ENCODE assay signal across 29 cellular contexts in the genomic region with DNA sequence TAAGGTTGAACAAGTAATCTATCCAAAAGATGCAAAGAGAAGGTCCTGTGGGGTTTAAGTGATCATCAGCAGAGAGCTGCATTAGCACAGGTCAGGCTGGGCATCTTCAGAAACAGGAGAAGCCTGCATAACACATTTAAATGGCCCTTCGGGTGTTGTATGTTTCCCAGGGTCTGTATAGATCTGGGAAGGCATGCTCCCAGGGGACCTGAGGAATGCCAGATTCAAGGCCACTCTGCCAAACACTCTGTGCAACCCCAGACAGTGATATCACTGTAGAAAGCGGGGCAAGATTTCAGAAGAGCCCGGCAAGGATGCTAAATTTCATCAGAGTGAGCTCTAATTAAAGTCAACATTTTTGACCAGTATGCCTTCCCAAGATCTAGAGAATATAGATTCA.
"Had no signal": no experiment of that assay in that cellular context is flagged by ENCODE, and none has a peak within 500 bp of the region (broad histone marks: within the 10 kb centered on the region; RNA-seq: fewer than 3 reads in every experiment).

No MANE protein-coding gene starts in this region.

- H3K27ac Mint-ChIP-seq: activated CD4-positive, alpha-beta memory T cell treated with anti-CD3 and anti-CD28 coated beads for 36 hours; activated CD4-positive, alpha-beta T cell treated with anti-CD3 and anti-CD28 coated beads, Interleukin-2, amount 10 ng/mL, durations not matched to agents 7 days and 5 days; activated naive CD4-positive, alpha-beta T cell treated with anti-CD3 and anti-CD28 coated beads, Interleukin-2, amount 50 U/mL, for 72 hours; activated naive CD8-positive, alpha-beta T cell treated with anti-CD3 and anti-CD28 coated beads, Interleukin-2, amount 50 U/mL, for 24 hours; T-cell had no signal

- H3K27ac ChIP-seq: SK-N-MC, VCaP had no signal

- DNase-seq: activated CD4-positive, alpha-beta memory T cell treated with anti-CD3 and anti-CD28 coated beads for 36 hours; activated CD4-positive, alpha-beta T cell treated with anti-CD3 and anti-CD28 coated beads, Interleukin-2, amount 10 ng/mL, durations not matched to agents 7 days and 5 days; activated CD4-positive, CD25-positive, alpha-beta regulatory T cell; activated CD8-positive, alpha-beta memory T cell treated with anti-CD3 and anti-CD28 coated beads for 24 hours; activated effector memory CD4-positive, alpha-beta T cell treated with anti-CD3 and anti-CD28 coated beads, Interleukin-2, amount 50 U/mL, for 16 hours; activated naive CD4-positive, alpha-beta T cell treated with Interleukin-2 at 50 U/mL for 16 hours; activated naive CD8-positive, alpha-beta T cell treated with anti-CD3 and anti-CD28 coated beads, Interleukin-2, amount 50 U/mL, for 24 hours; activated T-cell treated with anti-CD3 and anti-CD28 coated beads, Interleukin-2, amount 50 U/mL, for 4 hours; amniotic stem cell; Karpas-422; MM.1S; NCI-H1417 treated with DMSO at 0.1 percent for 48 hours; NCI-H1694; NCI-H2029; NCI-H2171; NCI-H2227 treated with DMSO at 0.1 percent for 48 hours; NCI-H446 treated with DMSO at 0.1 percent for 48 hours; NCI-H524 treated with DMSO at 0.1 percent for 48 hours; NCI-H748 treated with DMSO at 0.1 percent for 48 hours; PC-3; SHP77 treated with DMSO at 0.1 percent for 48 hours; T-cell; T-helper 2 cell; T1000 had no signal

- H3K4me3 ChIP-seq: SK-N-MC had no signal

- H3K9me3 Mint-ChIP-seq: activated CD4-positive, alpha-beta memory T cell treated with anti-CD3 and anti-CD28 coated beads for 36 hours; activated CD4-positive, alpha-beta T cell treated with anti-CD3 and anti-CD28 coated beads, Interleukin-2, amount 10 ng/mL, durations not matched to agents 7 days and 5 days; activated naive CD4-positive, alpha-beta T cell treated with anti-CD3 and anti-CD28 coated beads, Interleukin-2, amount 50 U/mL, for 72 hours; activated naive CD8-positive, alpha-beta T cell treated with anti-CD3 and anti-CD28 coated beads, Interleukin-2, amount 50 U/mL, for 24 hours; activated T-cell treated with anti-CD3 and anti-CD28 coated beads, Interleukin-2, amount 50 U/mL, for 4 hours; central memory CD8-positive, alpha-beta T cell; T-cell had no signal

- H3K4me1 Mint-ChIP-seq: activated CD4-positive, alpha-beta T cell treated with anti-CD3 and anti-CD28 coated beads, Interleukin-2, amount 10 ng/mL, durations not matched to agents 7 days and 5 days; activated naive CD8-positive, alpha-beta T cell treated with anti-CD3 and anti-CD28 coated beads, Interleukin-2, amount 50 U/mL, for 24 hours; central memory CD8-positive, alpha-beta T cell; T-cell had no signal

- H3K27me3 Mint-ChIP-seq: brain had no signal

- ATAC-seq: activated naive CD4-positive, alpha-beta T cell treated with anti-CD3 and anti-CD28 coated beads, Interleukin-2, amount 50 U/mL, for 72 hours; activated naive CD8-positive, alpha-beta T cell treated with anti-CD3 and anti-CD28 coated beads, Interleukin-2, amount 50 U/mL, for 24 hours; activated T-cell treated with anti-CD3 and anti-CD28 coated beads, Interleukin-2, amount 50 U/mL, for 4 hours; PC-3; T-cell had no signal

- H3K36me3 Mint-ChIP-seq: activated CD4-positive, alpha-beta memory T cell treated with anti-CD3 and anti-CD28 coated beads for 36 hours; activated naive CD4-positive, alpha-beta T cell treated with anti-CD3 and anti-CD28 coated beads, Interleukin-2, amount 50 U/mL, for 72 hours; T-cell had no signal

- H3K4me3 Mint-ChIP-seq: activated CD4-positive, alpha-beta memory T cell treated with anti-CD3 and anti-CD28 coated beads for 36 hours; activated CD4-positive, alpha-beta T cell treated with anti-CD3 and anti-CD28 coated beads, Interleukin-2, amount 10 ng/mL, durations not matched to agents 7 days and 5 days; activated naive CD8-positive, alpha-beta T cell treated with anti-CD3 and anti-CD28 coated beads, Interleukin-2, amount 50 U/mL, for 24 hours; activated T-cell treated with anti-CD3 and anti-CD28 coated beads, Interleukin-2, amount 50 U/mL, for 4 hours; brain; central memory CD8-positive, alpha-beta T cell; T-cell had no signal
